In genomic region chr10:5564537-5565204, GRCh38 we compare ENCODE assay signal across 10 cellular contexts. TPM values are rescaled to one million over a fixed set of nuclear protein-coding genes. Genes with fewer than 3 reads are reported as not detected.
DNase-seq lines count a peak whose midpoint lies in the region.
"Had no signal": no experiment of that assay in that cellular context is flagged by ENCODE, and none has a peak within 500 bp of the region (broad histone marks: within the 10 kb centered on the region; RNA-seq: fewer than 3 reads in every experiment).

No MANE protein-coding gene starts in this region.

- peak overlapping the region; percentile 82 for H3K4me3 Mint-ChIP-seq in T-helper 2 cell treated with Interferon-gamma antibody and Interleukin-4, amounts not matched to agents 5 μg/mL and 100 μg/mL, for 36 hours

- H3K14ac ChIP-seq in neuronal stem cell (ENCODE audit: low read length), result no peak overlapping the region

- no peak overlapping the region for H3K23ac ChIP-seq in neuronal stem cell (ENCODE audit: low read depth, low read length, poor library complexity)

- H3K4me2 ChIP-seq in neuronal stem cell (ENCODE audit: insufficient read depth, low read length, poor library complexity, severe bottlenecking), result no peak overlapping the region

- H3K36me3 Mint-ChIP-seq in T-helper 2 cell treated with Interferon-gamma antibody and Interleukin-4, amounts not matched to agents 5 μg/mL and 100 μg/mL, for 36 hours (ENCODE audit: low read depth), result peaks cover 3% of the 10 kb centered on the region

- peak overlapping the region; percentile 58 for H2AFZ ChIP-seq in neuronal stem cell (ENCODE audit: low read length)

- peaks cover 9% of the 10 kb centered on the region for H3K27me3 Mint-ChIP-seq in T-helper 2 cell treated with Interferon-gamma antibody and Interleukin-4, amounts not matched to agents 5 μg/mL and 100 μg/mL, for 36 hours (ENCODE audit: low read depth)

- H3K27me3 ChIP-seq in neuronal stem cell (ENCODE audit: control insufficient read depth in 3 of 3, insufficient read depth in 3 of 3, low read depth in 1 of 3, low read length in 3 of 3), result peaks cover 0 to 3% (median 0%) of the 10 kb centered on the region in 3 experiments
- H3K27me3 ChIP-seq: tibial nerve had no signal

- H3K9ac ChIP-seq in neuronal stem cell (ENCODE audit: low read depth, low read length, poor library complexity), result no peak overlapping the region

- H3K4me1 Mint-ChIP-seq in T-helper 2 cell treated with Interferon-gamma antibody and Interleukin-4, amounts not matched to agents 5 μg/mL and 100 μg/mL, for 36 hours (ENCODE audit: low read depth), result peaks cover 20% of the 10 kb centered on the region

- no peak overlapping the region for H3K27ac ChIP-seq in neuronal stem cell (replicated peaks; ENCODE audit: low read length)
- H3K27ac ChIP-seq: tibial nerve had no signal

- H2BK5ac ChIP-seq in neuronal stem cell (ENCODE audit: low read length), result no peak overlapping the region

- DNase-seq in ELR (ENCODE audit: low read depth), result peak; percentile 40
- DNase-seq in T-helper 2 cell treated with Interferon-gamma antibody and Interleukin-4, amounts not matched to agents 5 μg/mL and 100 μg/mL, for 36 hours (ENCODE audit: low spot score), result peak; percentile 11
- peak; percentile 57 for DNase-seq in central memory CD4-positive, alpha-beta T cell
- no peak for DNase-seq in neuronal stem cell (ENCODE audit: low spot score)
- DNase-seq in NCI-H1048 (lab: John Stamatoyannopoulos, UW), result no peak
- no peak for DNase-seq in NCI-H82 (lab: John Stamatoyannopoulos, UW)
- DNase-seq in T1000 (lab: John Stamatoyannopoulos, UW), result no peak
- no peak for DNase-seq in OCI-M1 (lab: John Stamatoyannopoulos, UW)
- DNase-seq: NCI-H187 treated with DMSO at 0.1 percent for 48 hours had no signal

- H2BK120ac ChIP-seq in neuronal stem cell (ENCODE audit: low read depth, low read length), result no peak overlapping the region

- WGBS in neuronal stem cell (ENCODE audit: extremely low coverage in 2 of 2, insufficient read length in 2 of 2, insufficient replicate concordance in 1 of 2), 2 donors, result no CpG with 5 or more reads among the region's 17 CpGs

- no peak overlapping the region for H3K18ac ChIP-seq in neuronal stem cell (ENCODE audit: low read length)

- no peak overlapping the region for H2BK12ac ChIP-seq in neuronal stem cell (ENCODE audit: low read length)

- H3K4me3 ChIP-seq in neuronal stem cell (ENCODE audit: low read length in 2 of 2), result no peak overlapping the region
- H3K4me3 ChIP-seq: tibial nerve had no signal

- no peak overlapping the region for H4K91ac ChIP-seq in neuronal stem cell (ENCODE audit: low read depth, low read length, poor library complexity)

- peak overlapping the region; percentile 98 for H3K27ac Mint-ChIP-seq in T-helper 2 cell treated with Interferon-gamma antibody and Interleukin-4, amounts not matched to agents 5 μg/mL and 100 μg/mL, for 36 hours

- H4K8ac ChIP-seq in neuronal stem cell (ENCODE audit: low read depth, low read length), result peak overlapping the region; percentile 83

- H2BK15ac ChIP-seq in neuronal stem cell (ENCODE audit: low read length), result peak overlapping the region; percentile 86

- H3K36me3 ChIP-seq in neuronal stem cell (replicated peaks in 1 of 2; ENCODE audit: control insufficient read depth in 2 of 2, insufficient read depth in 2 of 2, low read length in 2 of 2), result no peaks in the 10 kb centered on the region
- H3K36me3 ChIP-seq: tibial nerve had no signal

- H3K4ac ChIP-seq in neuronal stem cell (ENCODE audit: low read length), result no peak overlapping the region

- H2AK5ac ChIP-seq in neuronal stem cell (ENCODE audit: low read depth, low read length), result peak overlapping the region; percentile 66

- no peaks in the 10 kb centered on the region for H3K79me1 ChIP-seq in neuronal stem cell (ENCODE audit: low read depth, low read length)

- H3K9me3 ChIP-seq in neuronal stem cell (replicated peaks in 1 of 2; ENCODE audit: control insufficient read depth in 2 of 2, insufficient read depth in 1 of 2, low read depth in 1 of 2, low read length in 2 of 2), result no peaks in the 10 kb centered on the region
- H3K9me3 ChIP-seq: tibial nerve had no signal

- H3K4me1 ChIP-seq in neuronal stem cell (ENCODE audit: control insufficient read depth in 2 of 2, insufficient read depth in 1 of 2, low read depth in 1 of 2, low read length in 2 of 2), result peaks cover 4 to 7% of the 10 kb centered on the region in 2 donors

- H3K9me3 Mint-ChIP-seq in T-helper 2 cell treated with Interferon-gamma antibody and Interleukin-4, amounts not matched to agents 5 μg/mL and 100 μg/mL, for 36 hours, result no peaks in the 10 kb centered on the region

RNA-seq across cellular contexts. Expression of gene CALML3, which starts 39.9 kb away (rescaled TPM):
- polyA plus RNA-seq in neuronal stem cell (2013, experiment 1 of 2), result not detected
- polyA plus RNA-seq in neuronal stem cell (2013, experiment 2 of 2), result not detected

Comparison
In these comparisons a context has a peak if more than half of its experiments do, and no peak if none do; other contexts are left out.
1. DNase-seq: peak in ELR (single experiment), T-helper 2 cell treated with Interferon-gamma antibody and Interleukin-4, amounts not matched to agents 5 μg/mL and 100 μg/mL, for 36 hours (single experiment) and central memory CD4-positive, alpha-beta T cell (single experiment); none in neuronal stem cell (single experiment), NCI-H1048 (single experiment), NCI-H82 (single experiment), T1000 (single experiment) and OCI-M1 (single experiment).